6 cellular contexts compared by ENCODE assay signal in the genomic region with DNA sequence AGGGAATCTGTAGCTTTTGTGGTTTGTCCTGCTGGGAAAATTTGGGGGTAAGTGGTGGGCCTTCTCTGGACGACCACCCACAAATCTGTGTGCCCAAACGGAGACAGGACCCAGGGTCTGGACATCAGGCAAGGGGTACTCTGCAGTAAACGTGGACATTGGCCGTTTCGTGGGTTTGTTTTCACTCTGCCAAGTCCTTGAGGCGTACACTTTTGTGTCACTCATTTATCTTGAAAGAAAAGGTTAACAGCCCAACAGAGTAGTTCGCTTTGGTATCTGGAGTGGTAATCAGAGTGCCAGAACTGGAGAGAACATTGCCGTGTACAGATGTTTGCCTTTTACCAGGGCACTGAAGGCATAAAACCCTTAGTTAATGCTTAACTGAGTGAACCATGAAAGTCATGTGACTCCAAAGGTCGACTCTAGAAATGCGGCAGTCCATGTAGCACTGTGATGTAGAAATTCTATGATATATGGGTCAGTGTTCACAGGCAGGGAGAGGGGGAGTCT. TPM values are rescaled to one million over a fixed set of nuclear protein-coding genes. Genes with fewer than 3 reads are reported as not detected.
DNase-seq lines count a peak whose midpoint lies in the region; ATAC-seq and TF ChIP-seq lines count a peak whose summit lies in the region.

No MANE protein-coding gene starts in this region.

- peak in 1 of 6 experiments; percentile 16 for TF ChIP-seq CTCF in Peyer's patch (IDR thresholded peaks at IDR 0.05)

- no peaks in the 10 kb centered on the region for H3K9me3 ChIP-seq in Peyer's patch
- H3K9me3 ChIP-seq in thymus (ENCODE audit: control insufficient read depth) = no peaks in the 10 kb centered on the region

- H3K4me1 ChIP-seq in Peyer's patch = peaks cover 0 to 47% (median 9%) of the 10 kb centered on the region in 4 donors
- peaks cover 26% of the 10 kb centered on the region for H3K4me1 ChIP-seq in thymus (ENCODE audit: control insufficient read depth, insufficient read depth, low read length)

- TF ChIP-seq POLR2A in Peyer's patch (IDR thresholded peaks at IDR 0.05) = peak; percentile 83 to 87

- H3K36me3 ChIP-seq in Peyer's patch = no peaks in the 10 kb centered on the region
- no peaks in the 10 kb centered on the region for H3K36me3 ChIP-seq in thymus (ENCODE audit: control insufficient read depth, insufficient read depth)

- DNase-seq in Peyer's patch (peak in 1 of 3 donors; percentile 59), NCI-H1930 (lab: John Stamatoyannopoulos, UW) (no peak), NCI-H1417 treated with DMSO at 0.1 percent for 48 hours (lab: John Stamatoyannopoulos, UW) (no peak)

- peak; percentile 40 for ATAC-seq in GM18909 (IDR thresholded peaks at IDR 0.05; ENCODE audit: poor library complexity, unreplicated experiment)

- peak overlapping the region; percentile 92 to 98 (median 94) for H3K27ac ChIP-seq in Peyer's patch
- peak overlapping the region; percentile 95 for H3K27ac ChIP-seq in thymus (ENCODE audit: low read depth)

- H3K27me3 ChIP-seq in Peyer's patch (no peaks in the 10 kb centered on the region), thymus (ENCODE audit: control insufficient read depth, insufficient read depth) (no peaks in the 10 kb centered on the region)

- H3K4me3 ChIP-seq in Peyer's patch = peak overlapping the region; percentile 67 to 98 (median 80)
- H3K4me3 ChIP-seq in iPS-11a (ENCODE audit: low read depth, low read length) = peak overlapping the region; percentile 92
- peak overlapping the region; percentile 98 for H3K4me3 ChIP-seq in thymus (ENCODE audit: low read length)

- WGBS in thymus = 32% methylated on average over 10 of the region's 10 CpGs

RNA-seq across cellular contexts. Expression of a gene that starts 15.4 kb away (rescaled TPM):
- 100 to 1,000 TPM in 2 of 4 donors, 10 to 100 TPM in 2; 80.9 to 110 (median 96.8) TPM for total RNA-seq in Peyer's patch
- 36.0 TPM for polyA plus RNA-seq in thymus

RNA-seq across cellular contexts. Expression of a gene that starts 15.6 kb away (rescaled TPM):
- 1 to 10 TPM; 1.1 to 3.3 (median 1.8) TPM for total RNA-seq in Peyer's patch
- 2.3 TPM for polyA plus RNA-seq in thymus

RNA-seq across cellular contexts. Expression of a gene that starts 36.4 kb away (rescaled TPM):
- not detected for total RNA-seq in Peyer's patch
- polyA plus RNA-seq in thymus = not detected

RNA-seq across cellular contexts. Expression of a gene that starts 41.9 kb away (rescaled TPM):
- total RNA-seq in Peyer's patch = 10 to 100 TPM in 1 of 4 donors, 1 to 10 TPM in 3; 6.6 to 37.1 (median 7.7) TPM
- polyA plus RNA-seq in thymus = 17.8 TPM

RNA-seq across cellular contexts. Expression of a gene that starts 57.9 kb away (rescaled TPM):
- 10 to 100 TPM in 3 of 4 donors, 1 to 10 TPM in 1; 7.4 to 19.8 (median 15.7) TPM for total RNA-seq in Peyer's patch
- polyA plus RNA-seq in thymus = 7.0 TPM
